Comparison of ENCODE assay signal across 9 cellular contexts in genomic region chr4:127479031-127479622, GRCh38.
DNase-seq lines count a peak whose midpoint lies in the region; ATAC-seq and TF ChIP-seq lines count a peak whose summit lies in the region.
"Had no signal": no experiment of that assay in that cellular context is flagged by ENCODE, and none has a peak within 500 bp of the region (broad histone marks: within the 10 kb centered on the region; RNA-seq: fewer than 3 reads in every experiment).

No MANE protein-coding gene starts in this region.

- H3K27ac ChIP-seq in heart left ventricle (no peak overlapping the region), right cardiac atrium (ENCODE audit: low read length) (no peak overlapping the region)

- H2AFZ ChIP-seq in neuron (ENCODE audit: low read depth, low read length): peak overlapping the region; percentile 54

- POLR2A ChIA-PET in activated CD4-positive, alpha-beta T cell treated with anti-CD3 and anti-CD28 coated beads for 36 hours (lab: Charles Lee): no interaction called here

- no peaks in the 10 kb centered on the region for H3K36me3 ChIP-seq in heart left ventricle
- no peaks in the 10 kb centered on the region for H3K36me3 ChIP-seq in neuron (ENCODE audit: insufficient read depth, low read length)

- H3K4me3 Mint-ChIP-seq in activated CD4-positive, alpha-beta T cell treated with anti-CD3 and anti-CD28 coated beads for 36 hours: no peak overlapping the region
- H3K4me3 Mint-ChIP-seq: activated naive CD8-positive, alpha-beta T cell had no signal

- H3K27me3 ChIP-seq in heart left ventricle (no peaks in the 10 kb centered on the region), right cardiac atrium (ENCODE audit: control insufficient read depth, insufficient read depth) (no peaks in the 10 kb centered on the region), neuron (ENCODE audit: insufficient read depth, low read length) (no peaks in the 10 kb centered on the region)

- no peak for DNase-seq in heart left ventricle
- no peak for DNase-seq in right cardiac atrium
- peak; percentile 30 for DNase-seq in NCI-H2029 (lab: John Stamatoyannopoulos, UW)
- peak; percentile 49 to 61 for DNase-seq in cardiac fibroblast (ENCODE audit: low read depth in 2 of 2)
- DNase-seq in activated CD4-positive, alpha-beta T cell treated with anti-CD3 and anti-CD28 coated beads for 36 hours: no peak

- no peak for ATAC-seq in heart left ventricle
- no peak for ATAC-seq in right cardiac atrium
- ATAC-seq in HG02759 (IDR thresholded peaks at IDR 0.05; ENCODE audit: unreplicated experiment): no peak
- no peak for ATAC-seq in GM19463 (IDR thresholded peaks at IDR 0.05; ENCODE audit: unreplicated experiment)
- no peak for ATAC-seq in activated CD4-positive, alpha-beta T cell treated with anti-CD3 and anti-CD28 coated beads for 36 hours

- no peak for TF ChIP-seq POLR2A in heart left ventricle (IDR thresholded peaks at IDR 0.05)

- no peaks in the 10 kb centered on the region for H3K36me3 Mint-ChIP-seq in activated CD4-positive, alpha-beta T cell treated with anti-CD3 and anti-CD28 coated beads for 36 hours (ENCODE audit: low read depth)
- H3K36me3 Mint-ChIP-seq: activated naive CD8-positive, alpha-beta T cell had no signal

- peak; percentile 25 to 71 (median 52) for TF ChIP-seq CTCF in heart left ventricle (IDR thresholded peaks at IDR 0.05)
- peak; percentile 34 for TF ChIP-seq CTCF in cardiac fibroblast (IDR thresholded peaks at IDR 0.05; ENCODE audit: low read depth, low read length)

- H3K27me3 Mint-ChIP-seq in activated CD4-positive, alpha-beta T cell treated with anti-CD3 and anti-CD28 coated beads for 36 hours: no peaks in the 10 kb centered on the region
- H3K27me3 Mint-ChIP-seq: activated naive CD8-positive, alpha-beta T cell had no signal

- H3K4me3 ChIP-seq in heart left ventricle (no peak overlapping the region), right cardiac atrium (ENCODE audit: low read length) (no peak overlapping the region), cardiac fibroblast (replicated peaks in 1 of 2; ENCODE audit: low read depth in 2 of 2, low read length in 2 of 2) (no peak overlapping the region), neuron (ENCODE audit: low read length) (no peak overlapping the region)

- H3K4me1 ChIP-seq in heart left ventricle: no peaks in the 10 kb centered on the region
- no peaks in the 10 kb centered on the region for H3K4me1 ChIP-seq in right cardiac atrium (ENCODE audit: control insufficient read depth, insufficient read depth, low read length)
- H3K4me1 ChIP-seq in neuron (ENCODE audit: insufficient read depth, low read length): peaks cover 22% of the 10 kb centered on the region

- no peak overlapping the region for H3K27ac Mint-ChIP-seq in activated CD4-positive, alpha-beta T cell treated with anti-CD3 and anti-CD28 coated beads for 36 hours
- H3K27ac Mint-ChIP-seq: activated naive CD8-positive, alpha-beta T cell had no signal

- H3K9me3 Mint-ChIP-seq in activated CD4-positive, alpha-beta T cell treated with anti-CD3 and anti-CD28 coated beads for 36 hours (ENCODE audit: low read depth): no peaks in the 10 kb centered on the region

- no peaks in the 10 kb centered on the region for H3K4me1 Mint-ChIP-seq in activated CD4-positive, alpha-beta T cell treated with anti-CD3 and anti-CD28 coated beads for 36 hours

- peaks cover 0 to 3% (median 0%) of the 10 kb centered on the region in 12 donors for H3K9me3 ChIP-seq in heart left ventricle
- no peaks in the 10 kb centered on the region for H3K9me3 ChIP-seq in right cardiac atrium (ENCODE audit: control insufficient read depth, low read length)
- H3K9me3 ChIP-seq in neuron (ENCODE audit: low read length): no peaks in the 10 kb centered on the region

- intact Hi-C loops in heart left ventricle (cut with DNase I) (no loop called here), right cardiac atrium (cut with DNase I) (no loop called here)
- intact Hi-C loops in activated CD4-positive, alpha-beta T cell treated with anti-CD3 and anti-CD28 coated beads for 36 hours (cut with DNase I, micrococcal nuclease): no loop called here

- CTCF ChIA-PET in activated CD4-positive, alpha-beta T cell treated with anti-CD3 and anti-CD28 coated beads for 36 hours (lab: Charles Lee): interaction anchor here (0.8 to 1.0 kb wide), 2 partner anchors 10 to 1420 kb away, joined by 3 to 4 read pairs; no protein-coding TSS in a partner anchor

Comparison
In these comparisons a context has a peak if more than half of its experiments do, and no peak if none do; other contexts are left out.
1. DNase-seq: peak in NCI-H2029 (single experiment) and cardiac fibroblast (2 of 2); none in heart left ventricle (0 of 5), right cardiac atrium (0 of 3) and activated CD4-positive, alpha-beta T cell treated with anti-CD3 and anti-CD28 coated beads for 36 hours (single experiment).